ENCODE assay signal across 1 cellular context in genomic region chr14:74425525-74426201, GRCh38.
TF ChIP-seq lines count a peak whose summit lies in the region.

No MANE protein-coding gene starts in this region.

TF ChIP-seq in K562, 482 proteins besides CTCF, POLR2A, EP300 and RAD21 (continued from another document):
- TF ChIP-seq VEZF1 (CRISPR knock-in tag; IDR thresholded peaks at IDR 0.05) (peak; percentile 81), KAT2B (IDR thresholded peaks at IDR 0.05; ENCODE audit: low read depth, low read length) (no peak), ZFP36 (IDR thresholded peaks at IDR 0.05; ENCODE audit: low read depth, low read length, partially characterized antibody) (no peak), KLF1 (tag; IDR thresholded peaks at IDR 0.05) (no peak), CC2D1A (IDR thresholded peaks at IDR 0.05) (no peak), NFRKB (IDR thresholded peaks at IDR 0.05; ENCODE audit: low read depth) (no peak), REST (CRISPR knock-in tag; IDR thresholded peaks at IDR 0.05; ENCODE audit: low read depth) (peak; percentile 95), E2F3 (CRISPR knock-in tag; IDR thresholded peaks at IDR 0.05) (no peak), ZNF766 (CRISPR knock-in tag; conservative IDR thresholded peaks at IDR 0.05) (0 out of 2 replicates have a peak, but pooled peaks have one; percentile 19), ZNF124 (CRISPR knock-in tag; IDR thresholded peaks at IDR 0.05) (no peak), ZNF253 (CRISPR knock-in tag; conservative IDR thresholded peaks at IDR 0.05) (no peak), KLF10 (CRISPR knock-in tag; IDR thresholded peaks at IDR 0.05) (no peak)
- TF ChIP-seq, protein P1, sequence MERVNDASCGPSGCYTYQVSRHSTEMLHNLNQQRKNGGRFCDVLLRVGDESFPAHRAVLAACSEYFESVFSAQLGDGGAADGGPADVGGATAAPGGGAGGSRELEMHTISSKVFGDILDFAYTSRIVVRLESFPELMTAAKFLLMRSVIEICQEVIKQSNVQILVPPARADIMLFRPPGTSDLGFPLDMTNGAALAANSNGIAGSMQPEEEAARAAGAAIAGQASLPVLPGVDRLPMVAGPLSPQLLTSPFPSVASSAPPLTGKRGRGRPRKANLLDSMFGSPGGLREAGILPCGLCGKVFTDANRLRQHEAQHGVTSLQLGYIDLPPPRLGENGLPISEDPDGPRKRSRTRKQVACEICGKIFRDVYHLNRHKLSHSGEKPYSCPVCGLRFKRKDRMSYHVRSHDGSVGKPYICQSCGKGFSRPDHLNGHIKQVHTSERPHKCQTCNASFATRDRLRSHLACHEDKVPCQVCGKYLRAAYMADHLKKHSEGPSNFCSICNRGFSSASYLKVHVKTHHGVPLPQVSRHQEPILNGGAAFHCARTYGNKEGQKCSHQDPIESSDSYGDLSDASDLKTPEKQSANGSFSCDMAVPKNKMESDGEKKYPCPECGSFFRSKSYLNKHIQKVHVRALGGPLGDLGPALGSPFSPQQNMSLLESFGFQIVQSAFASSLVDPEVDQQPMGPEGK (CRISPR knock-in tag; IDR thresholded peaks at IDR 0.05; ENCODE audit: borderline replicate concordance), result no peak
- TF ChIP-seq, protein P2, sequence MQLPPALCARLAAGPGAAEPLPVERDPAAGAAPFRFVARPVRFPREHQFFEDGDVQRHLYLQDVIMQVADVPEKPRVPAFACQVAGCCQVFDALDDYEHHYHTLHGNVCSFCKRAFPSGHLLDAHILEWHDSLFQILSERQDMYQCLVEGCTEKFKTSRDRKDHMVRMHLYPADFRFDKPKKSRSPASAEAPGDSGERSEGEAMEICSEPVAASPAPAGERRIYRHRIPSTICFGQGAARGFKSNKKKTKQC (CRISPR knock-in tag; IDR thresholded peaks at IDR 0.05), result peak; percentile 51; the same call in 1 of the 2 replicates
TF ChIP-seq in K562: peak in this region for 4.
